Comparison of ENCODE assay signal across 8 cellular contexts in the genomic region with DNA sequence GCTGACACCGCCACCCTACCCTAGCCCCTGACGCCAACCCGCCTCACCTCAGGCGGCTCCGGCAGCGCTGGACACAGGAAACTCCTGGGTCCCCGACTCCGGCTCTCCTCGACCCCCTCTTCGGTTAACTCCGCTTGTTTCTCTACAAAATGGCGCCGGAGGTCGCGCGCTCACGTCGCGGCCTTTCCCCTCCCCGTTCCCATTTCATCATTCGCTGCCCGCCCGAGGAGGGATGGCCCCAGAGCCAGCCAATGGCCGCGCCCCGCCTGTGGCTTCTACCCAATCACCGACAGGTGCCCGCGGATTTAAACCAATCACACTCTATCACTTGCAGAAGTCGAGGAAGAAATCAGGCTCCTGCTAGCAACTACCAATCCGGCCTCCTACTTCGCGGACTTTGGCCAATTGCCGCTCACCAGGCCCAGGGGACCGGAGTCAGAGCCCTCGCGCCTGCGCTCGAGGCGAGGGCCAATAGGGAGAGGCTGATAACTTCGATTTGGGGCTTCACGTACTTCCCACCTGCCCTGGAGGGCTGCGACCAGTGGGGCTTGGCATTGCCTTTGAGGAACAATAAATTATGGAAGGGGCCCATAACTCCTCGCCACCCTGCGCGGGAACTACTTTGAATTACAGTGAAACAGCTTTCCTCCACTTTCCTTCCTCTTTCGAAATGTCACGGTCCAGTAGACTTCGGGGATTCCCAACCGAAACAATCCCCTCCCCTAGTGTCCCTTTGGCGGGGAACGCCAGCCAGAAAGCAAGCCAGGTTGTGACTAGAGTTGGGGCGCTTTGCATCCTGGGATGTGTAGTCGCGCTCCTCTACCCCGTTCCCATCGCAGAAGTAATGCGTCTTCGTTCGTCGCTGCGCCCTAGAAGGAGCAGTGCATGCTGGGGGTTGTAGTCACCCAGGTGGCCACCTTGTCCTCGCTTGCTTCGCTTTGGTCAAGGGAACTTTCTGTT. TPM values are rescaled to one million over a fixed set of nuclear protein-coding genes. Genes with fewer than 3 reads are reported as not detected.
DNase-seq lines count a peak whose midpoint lies in the region; ATAC-seq and TF ChIP-seq lines count a peak whose summit lies in the region.

CNOT1 (minus strand) TSS at position 146 of the 960 bp plus-strand sequence. CDS start 30,489 bp downstream, outside the sequence.

- 1% methylated on average over 64 of the region's 64 CpGs for WGBS in smooth muscle cell (ENCODE audit: low lambda C conversion rate)

- peaks cover 3% of the 10 kb centered on the region; the same call in 1 of the 2 replicates for H3K27me3 Mint-ChIP-seq in WTC11 (ENCODE audit: low read depth)

- peak within 1 kb of the TSS; percentile 92 for H3K4me2 ChIP-seq in smooth muscle cell

- H3K4me3 Mint-ChIP-seq in WTC11, result peak within 1 kb of the TSS; percentile 99

- no peaks in the 10 kb centered on the region for H3K9me3 Mint-ChIP-seq in WTC11

- H3K79me2 ChIP-seq in smooth muscle cell (ENCODE audit: low read depth), result peaks cover 45% of the 10 kb centered on the region

- H4K20me1 ChIP-seq in smooth muscle cell (ENCODE audit: low read depth), result peaks cover 40% of the 10 kb centered on the region

- peaks cover 4% of the 10 kb centered on the region for H3K36me3 Mint-ChIP-seq in WTC11

- peaks cover 13% of the 10 kb centered on the region for H3K4me1 ChIP-seq in smooth muscle cell (ENCODE audit: low read depth)

- POLR2A ChIA-PET in AG04450 (lab: Yijun Ruan, JAX), result interaction anchor here (0.5 to 1.6 kb wide), 6 partner anchors 15 to 729 kb away, joined by 3 to 9 read pairs (median 4); no protein-coding TSS in a partner anchor
- POLR2A ChIA-PET in WTC11 (lab: Charles Lee), result interaction anchor here (0.7 to 1.4 kb wide), 2 partner anchors 23 to 55 kb away, joined by 3 to 7 read pairs; partner anchors contain the start of gene SLC38A7

- peak; percentile 99 for DNase-seq in AG04450 (ENCODE audit: low read depth, low spot score)
- peak; percentile 100 for DNase-seq in NCI-H226
- DNase-seq in WTC11 (ENCODE audit: low spot score), result peak; percentile 98
- peak; percentile 100 for DNase-seq in cardiac fibroblast (ENCODE audit: low read depth in 2 of 2)
- DNase-seq in iPS-NIHi7 (ENCODE audit: extremely low spot score), result peak; percentile 96
- peak; percentile 88 for DNase-seq in smooth muscle cell (lab: John Stamatoyannopoulos, UW; ENCODE audit: unreplicated experiment)

- CTCF ChIA-PET in AG04450 (lab: Charles Lee), result interaction anchor here (1.9 kb wide), 1 partner anchor 126 kb away, joined by 5 read pairs; no protein-coding TSS in a partner anchor
- CTCF ChIA-PET in WTC11 (lab: Charles Lee), result interaction anchor here (0.5 to 0.9 kb wide), 2 partner anchors 9 to 105 kb away, joined by 3 to 5 read pairs; no protein-coding TSS in a partner anchor

- H3K9ac ChIP-seq in smooth muscle cell (ENCODE audit: low read depth), result peak within 1 kb of the TSS; percentile 96

- no peaks in the 10 kb centered on the region for H3F3A ChIP-seq in smooth muscle cell (ENCODE audit: low read depth)

- H3K9me3 ChIP-seq in AG04450 (ENCODE audit: control insufficient read depth, insufficient read depth, low read length) (peaks cover 6% of the 10 kb centered on the region; the same call in 1 of the 2 replicates), smooth muscle cell (replicated peaks; ENCODE audit: low read depth) (no peaks in the 10 kb centered on the region)

- H3K27ac Mint-ChIP-seq in WTC11, result peak within 1 kb of the TSS; percentile 100

- H3K27ac ChIP-seq in AG04450 (ENCODE audit: low read depth, low read length), result peak within 1 kb of the TSS; percentile 99
- H3K27ac ChIP-seq in smooth muscle cell (ENCODE audit: low read depth), result peak within 1 kb of the TSS; percentile 96

- peak within 1 kb of the TSS; percentile 98 for H3K4me3 ChIP-seq in AG04450 (ENCODE audit: low read depth, low read length)
- peak within 1 kb of the TSS; percentile 98 to 99 for H3K4me3 ChIP-seq in cardiac fibroblast (replicated peaks in 1 of 2; ENCODE audit: low read depth in 2 of 2, low read length in 2 of 2)
- peak within 1 kb of the TSS; percentile 81 for H3K4me3 ChIP-seq in smooth muscle cell

- no peaks in the 10 kb centered on the region for H3K27me3 ChIP-seq in AG04450 (ENCODE audit: control insufficient read depth, insufficient read depth, low read length)
- H3K27me3 ChIP-seq in smooth muscle cell (ENCODE audit: low read depth), result no peaks in the 10 kb centered on the region

- peak within 1 kb of the TSS; percentile 97 for H2AFZ ChIP-seq in smooth muscle cell (ENCODE audit: low read depth)

- TF ChIP-seq CTCF in AG04450 (IDR thresholded peaks at IDR 0.05; ENCODE audit: low read depth, low read length) (no peak), WTC11 (IDR thresholded peaks at IDR 0.05) (no peak), cardiac fibroblast (IDR thresholded peaks at IDR 0.05; ENCODE audit: low read depth, low read length) (no peak), smooth muscle cell (IDR thresholded peaks at IDR 0.05; ENCODE audit: borderline replicate concordance, insufficient read depth, poor library complexity, severe bottlenecking) (no peak)

- H3K4me1 Mint-ChIP-seq in WTC11, result peaks cover 11% of the 10 kb centered on the region

- ATAC-seq in GM18909 (IDR thresholded peaks at IDR 0.05; ENCODE audit: poor library complexity, unreplicated experiment), result peak; percentile 89
- ATAC-seq in HG03175 (IDR thresholded peaks at IDR 0.05; ENCODE audit: unreplicated experiment), result peak; percentile 85
- peak; percentile 91 for ATAC-seq in WTC11

- no peaks in the 10 kb centered on the region for H3K36me3 ChIP-seq in smooth muscle cell (ENCODE audit: low read depth)

TF ChIP-seq in WTC11, 78 proteins besides CTCF, POLR2A, EP300 and RAD21 (continues in another document):
- TF ChIP-seq CREM (CRISPR knock-in tag; IDR thresholded peaks at IDR 0.05) (peak; percentile 96), ZNF138 (CRISPR knock-in tag; conservative IDR thresholded peaks at IDR 0.05) (no peak), RORB (CRISPR knock-in tag; IDR thresholded peaks at IDR 0.05) (no peak), HMGXB4 (CRISPR knock-in tag; IDR thresholded peaks at IDR 0.05) (no peak)
- TF ChIP-seq, protein P1, sequence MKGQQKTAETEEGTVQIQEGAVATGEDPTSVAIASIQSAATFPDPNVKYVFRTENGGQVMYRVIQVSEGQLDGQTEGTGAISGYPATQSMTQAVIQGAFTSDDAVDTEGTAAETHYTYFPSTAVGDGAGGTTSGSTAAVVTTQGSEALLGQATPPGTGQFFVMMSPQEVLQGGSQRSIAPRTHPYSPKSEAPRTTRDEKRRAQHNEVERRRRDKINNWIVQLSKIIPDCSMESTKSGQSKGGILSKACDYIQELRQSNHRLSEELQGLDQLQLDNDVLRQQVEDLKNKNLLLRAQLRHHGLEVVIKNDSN (CRISPR knock-in tag; IDR thresholded peaks at IDR 0.05), result no peak; the same call in 1 of the 2 replicates
- TF ChIP-seq, protein P2, sequence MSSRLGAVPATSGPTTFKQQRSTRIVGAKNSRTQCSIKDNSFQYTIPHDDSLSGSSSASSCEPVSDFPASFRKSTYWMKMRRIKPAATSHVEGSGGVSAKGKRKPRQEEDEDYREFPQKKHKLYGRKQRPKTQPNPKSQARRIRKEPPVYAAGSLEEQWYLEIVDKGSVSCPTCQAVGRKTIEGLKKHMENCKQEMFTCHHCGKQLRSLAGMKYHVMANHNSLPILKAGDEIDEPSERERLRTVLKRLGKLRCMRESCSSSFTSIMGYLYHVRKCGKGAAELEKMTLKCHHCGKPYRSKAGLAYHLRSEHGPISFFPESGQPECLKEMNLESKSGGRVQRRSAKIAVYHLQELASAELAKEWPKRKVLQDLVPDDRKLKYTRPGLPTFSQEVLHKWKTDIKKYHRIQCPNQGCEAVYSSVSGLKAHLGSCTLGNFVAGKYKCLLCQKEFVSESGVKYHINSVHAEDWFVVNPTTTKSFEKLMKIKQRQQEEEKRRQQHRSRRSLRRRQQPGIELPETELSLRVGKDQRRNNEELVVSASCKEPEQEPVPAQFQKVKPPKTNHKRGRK (CRISPR knock-in tag; IDR thresholded peaks at IDR 0.05; ENCODE audit: borderline replicate concordance), result no peak
- TF ChIP-seq, protein P3, sequence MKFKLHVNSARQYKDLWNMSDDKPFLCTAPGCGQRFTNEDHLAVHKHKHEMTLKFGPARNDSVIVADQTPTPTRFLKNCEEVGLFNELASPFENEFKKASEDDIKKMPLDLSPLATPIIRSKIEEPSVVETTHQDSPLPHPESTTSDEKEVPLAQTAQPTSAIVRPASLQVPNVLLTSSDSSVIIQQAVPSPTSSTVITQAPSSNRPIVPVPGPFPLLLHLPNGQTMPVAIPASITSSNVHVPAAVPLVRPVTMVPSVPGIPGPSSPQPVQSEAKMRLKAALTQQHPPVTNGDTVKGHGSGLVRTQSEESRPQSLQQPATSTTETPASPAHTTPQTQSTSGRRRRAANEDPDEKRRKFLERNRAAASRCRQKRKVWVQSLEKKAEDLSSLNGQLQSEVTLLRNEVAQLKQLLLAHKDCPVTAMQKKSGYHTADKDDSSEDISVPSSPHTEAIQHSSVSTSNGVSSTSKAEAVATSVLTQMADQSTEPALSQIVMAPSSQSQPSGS (CRISPR knock-in tag; IDR thresholded peaks at IDR 0.05; ENCODE audit: borderline replicate concordance, low read depth), result no peak

RNA-seq across cellular contexts. Expression of gene CNOT1, which starts in this region (rescaled TPM):
- polyA plus RNA-seq in AG04450 (2011; rRNA removed) (151 and 195 TPM in 2 replicates), smooth muscle cell (42.6 and 46.1 TPM in 2 replicates)
- polyA minus RNA-seq in AG04450 (2011; rRNA and poly(A)+ RNA removed), result 672 and 771 TPM in 2 replicates
- total RNA-seq in WTC11 (2021) (278 to 314 TPM (median 283 TPM) in 3 replicates), smooth muscle cell (88.4 and 108 TPM in 2 replicates)

Comparison
In these comparisons a context has a peak if more than half of its experiments do, and no peak if none do; other contexts are left out.
1. Peak in every context shown above with its lines: DNase-seq, ATAC-seq, H3K4me3 ChIP-seq and H3K27ac ChIP-seq.